ENCODE assay signal across 5 cellular contexts in genomic region chr1:41562328-41562727, GRCh38.
"Had no signal": no experiment of that assay in that cellular context is flagged by ENCODE, and none has a peak within 500 bp of the region (broad histone marks: within the 10 kb centered on the region; RNA-seq: fewer than 3 reads in every experiment).

No MANE protein-coding gene starts in this region.

- H3K4me3 ChIP-seq: GM23248, HAP-1 had no signal

- H3K9me3 ChIP-seq: HAP-1 had no signal

- ATAC-seq: HCT116 had no signal

- DNase-seq: GM23248, GOT3, IMR-90 had no signal

- H3K36me3 ChIP-seq: HAP-1 had no signal

- H3K27ac ChIP-seq: GM23248 had no signal

- H3K4me1 ChIP-seq: HAP-1 had no signal
